ENCODE assay signal across 8 cellular contexts in the genomic region with DNA sequence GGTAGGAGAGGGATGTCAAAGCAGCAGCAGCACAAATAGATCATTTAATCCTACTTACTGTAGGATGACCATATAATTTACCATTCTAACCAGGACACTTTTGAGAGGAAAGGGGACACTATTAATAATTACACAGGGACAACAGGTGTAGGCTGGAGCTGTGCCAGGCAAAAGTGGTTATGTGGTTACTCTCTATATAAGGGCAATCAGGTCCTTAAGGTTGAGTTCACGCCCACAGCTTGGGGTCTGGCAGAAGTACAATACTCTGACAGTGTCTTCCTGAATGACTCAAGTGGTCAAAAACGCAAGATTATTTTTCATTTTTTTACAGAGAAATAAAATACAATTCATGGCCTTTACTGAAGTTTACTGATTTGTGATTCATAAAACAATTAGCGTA. TPM values are rescaled to one million over a fixed set of nuclear protein-coding genes. Genes with fewer than 3 reads are reported as not detected.
A peak's percentile ranks its signal among the peaks of the same experiment; 100 is the strongest.
DNase-seq lines count a peak whose midpoint lies in the region; ATAC-seq and TF ChIP-seq lines count a peak whose summit lies in the region.

No MANE protein-coding gene starts in this region.

- H3K27me3 ChIP-seq in Peyer's patch (no peaks in the 10 kb centered on the region), colonic mucosa (no peaks in the 10 kb centered on the region), WERI-Rb-1 (ENCODE audit: insufficient read depth, low read depth, severe bottlenecking) (no peaks in the 10 kb centered on the region)

- H3K27ac ChIP-seq in Peyer's patch (no peak overlapping the region), colonic mucosa (no peak overlapping the region), WERI-Rb-1 (no peak overlapping the region)

- no peak for TF ChIP-seq POLR2A in Peyer's patch (IDR thresholded peaks at IDR 0.05)

- H3K36me3 ChIP-seq in Peyer's patch (no peaks in the 10 kb centered on the region), colonic mucosa (no peaks in the 10 kb centered on the region), WERI-Rb-1 (peaks cover 3% of the 10 kb centered on the region)

- H3K4me3 ChIP-seq in Peyer's patch (no peak overlapping the region), colonic mucosa (no peak overlapping the region), WERI-Rb-1 (ENCODE audit: low read depth, low read length) (no peak overlapping the region)

- intact Hi-C loops in colonic mucosa (cut with DNase I), result no loop called here

- ATAC-seq in HG02981 (IDR thresholded peaks at IDR 0.05; ENCODE audit: unreplicated experiment), result peak; percentile 45

- no peak overlapping the region for H3K9ac ChIP-seq in colonic mucosa (ENCODE audit: low read depth in 2 of 2, low read length in 2 of 2)

- H3K4me1 ChIP-seq in Peyer's patch (peaks cover 0 to 36% (median 6%) of the 10 kb centered on the region in 4 donors), colonic mucosa (peaks cover 9% of the 10 kb centered on the region)

- H3K9me3 ChIP-seq in Peyer's patch (no peaks in the 10 kb centered on the region), colonic mucosa (no peaks in the 10 kb centered on the region), WERI-Rb-1 (ENCODE audit: severe bottlenecking) (no peaks in the 10 kb centered on the region)

- DNase-seq in Daoy (ENCODE audit: low read depth) (peak; percentile 76), Peyer's patch (peak; percentile 42 to 81 (median 52)), colonic mucosa (peak; percentile 37), WERI-Rb-1 (no peak), GOT3 (lab: John Stamatoyannopoulos, UW) (no peak)
- peak; percentile 30 to 42 for DNase-seq in stimulated activated CD8-positive, alpha-beta memory T cell treated with anti-CD3 and anti-CD28 coated beads, Interleukin-2, amount 100 ng/mL, for 48 hours (ENCODE audit: low read depth in 2 of 2)
- no peak for DNase-seq in activated CD4-positive, CD25-positive, alpha-beta regulatory T cell treated with anti-CD3 and anti-CD28 coated beads, Interleukin-2, amount 50 U/mL, for 72 hours

- no peak for TF ChIP-seq CTCF in Peyer's patch (IDR thresholded peaks at IDR 0.05)
- TF ChIP-seq CTCF in colonic mucosa (IDR thresholded peaks at IDR 0.05), result no peak
- no peak for TF ChIP-seq CTCF in WERI-Rb-1 (IDR thresholded peaks at IDR 0.05; ENCODE audit: low read depth, low read length)

RNA-seq across cellular contexts. Expression of a gene that starts 2.8 kb away (rescaled TPM):
- total RNA-seq in Daoy (2014; rRNA removed; shearing (Covaris generic)), result 30.2 and 34.1 TPM in 2 replicates
- total RNA-seq in Peyer's patch, result 10 to 100 TPM; 17.0 to 61.1 (median 22.6) TPM
- total RNA-seq in colonic mucosa, result 10 to 100 TPM; 29.6 to 35.6 TPM

RNA-seq across cellular contexts. Expression of a gene that starts 3.2 kb away (rescaled TPM):
- 14.2 and 24.4 TPM in 2 replicates for total RNA-seq in Daoy (2014; rRNA removed; shearing (Covaris generic))
- 10 to 100 TPM in 3 of 4 donors, 1 to 10 TPM in 1; 9.8 to 33.0 (median 18.7) TPM for total RNA-seq in Peyer's patch
- 10 to 100 TPM; 10.7 to 11.6 TPM for total RNA-seq in colonic mucosa

Comparison
In these comparisons a context has a peak if more than half of its experiments do, and no peak if none do; other contexts are left out.
1. DNase-seq: peak in Daoy (single experiment), Peyer's patch (3 of 3), colonic mucosa (single experiment) and stimulated activated CD8-positive, alpha-beta memory T cell treated with anti-CD3 and anti-CD28 coated beads, Interleukin-2, amount 100 ng/mL, for 48 hours (2 of 2); none in WERI-Rb-1 (single experiment), activated CD4-positive, CD25-positive, alpha-beta regulatory T cell treated with anti-CD3 and anti-CD28 coated beads, Interleukin-2, amount 50 U/mL, for 72 hours (single experiment) and GOT3 (single experiment).